Comparison of ENCODE assay signal across 16 cellular contexts in genomic region chr12:4002601-4003000, GRCh38.
DNase-seq lines count a peak whose midpoint lies in the region; ATAC-seq and TF ChIP-seq lines count a peak whose summit lies in the region.
"Had no signal": no experiment of that assay in that cellular context is flagged by ENCODE, and none has a peak within 500 bp of the region (broad histone marks: within the 10 kb centered on the region; RNA-seq: fewer than 3 reads in every experiment).

No MANE protein-coding gene starts in this region.

- no peak overlapping the region for H3K9ac ChIP-seq in mammary epithelial cell (ENCODE audit: insufficient read depth, low read length)
- no peak overlapping the region for H3K9ac ChIP-seq in trophoblast cell (ENCODE audit: low read length)
- H3K9ac ChIP-seq: BLaER1 had no signal

- in situ Hi-C loops in mammary epithelial cell (cut with MboI; ENCODE audit: low sequenced_read_pairs in 2 of 2): no loop called here

- H3K4ac ChIP-seq in trophoblast cell (ENCODE audit: low read depth, low read length): peak overlapping the region; percentile 87

- H2AK5ac ChIP-seq in trophoblast cell (ENCODE audit: low read length): peak overlapping the region; percentile 97

- intact Hi-C loops in mammary epithelial cell (cut with micrococcal nuclease) (no loop called here), breast epithelium (cut with DNase I; ENCODE audit: low total_unique reads) (no loop called here), heart left ventricle (cut with DNase I) (no loop called here)

- H3K79me2 ChIP-seq in mammary epithelial cell (ENCODE audit: insufficient read depth, low read length): no peaks in the 10 kb centered on the region
- H3K79me2 ChIP-seq in trophoblast cell (ENCODE audit: control insufficient read depth, insufficient read depth, low read length, poor library complexity): peaks cover 18% of the 10 kb centered on the region

- H4K8ac ChIP-seq in trophoblast cell (ENCODE audit: low read depth, low read length): peak overlapping the region; percentile 90

- H4K12ac ChIP-seq in trophoblast cell (ENCODE audit: low read depth, low read length): peak overlapping the region; percentile 49

- peaks cover 41% of the 10 kb centered on the region for H3K4me1 ChIP-seq in mammary epithelial cell (ENCODE audit: insufficient read depth, low read length)
- H3K4me1 ChIP-seq in breast epithelium: no peaks in the 10 kb centered on the region
- H3K4me1 ChIP-seq in trophoblast cell (ENCODE audit: control insufficient read depth in 1 of 2, insufficient read depth in 2 of 2, low read length in 2 of 2): peaks cover 30 to 32% of the 10 kb centered on the region in 2 experiments
- no peaks in the 10 kb centered on the region for H3K4me1 ChIP-seq in heart left ventricle
- H3K4me1 ChIP-seq: A549, BLaER1, HAP-1 had no signal

- peak overlapping the region; percentile 95 for H2BK120ac ChIP-seq in trophoblast cell (ENCODE audit: insufficient read depth, low read length, poor library complexity)

- ATAC-seq in heart left ventricle: no peak
- ATAC-seq: A549 had no signal

- no peak overlapping the region for H3K4me3 ChIP-seq in mammary epithelial cell (replicated peaks in 1 of 3; ENCODE audit: insufficient read depth in 1 of 3, low read depth in 2 of 3, low read length in 3 of 3)
- no peak overlapping the region for H3K4me3 ChIP-seq in breast epithelium
- H3K4me3 ChIP-seq in trophoblast cell (ENCODE audit: low read depth, low read length): no peak overlapping the region
- H3K4me3 ChIP-seq in heart left ventricle: no peak overlapping the region
- H3K4me3 ChIP-seq: A549, BLaER1, HAP-1 had no signal

- peak overlapping the region; percentile 93 for H2BK5ac ChIP-seq in trophoblast cell (ENCODE audit: low read depth, low read length, poor library complexity)

- H3K14ac ChIP-seq in trophoblast cell (ENCODE audit: low read length): peak overlapping the region; percentile 93

- no peaks in the 10 kb centered on the region for H4K20me1 ChIP-seq in mammary epithelial cell (ENCODE audit: insufficient read depth, low read length)
- H4K20me1 ChIP-seq: BLaER1 had no signal

- no peaks in the 10 kb centered on the region for H3K27me3 Mint-ChIP-seq in mesothelial cell of epicardium (ENCODE audit: low read depth)
- H3K27me3 Mint-ChIP-seq in activated T-cell treated with anti-CD3 and anti-CD28 coated beads, Interleukin-2, amount 50 U/mL, for 24 hours: no peaks in the 10 kb centered on the region
- H3K27me3 Mint-ChIP-seq: CD4-positive, alpha-beta memory T cell had no signal

- BruUV-seq in mammary epithelial cell (replicated peaks; lab: Mats Ljungman, UMichigan): no TSS peak

- WGBS in mammary epithelial cell (ENCODE audit: low coverage, missing lambda C conversion rate): 0% methylated on average over 1 of the region's 2 CpGs
- WGBS in trophoblast cell (ENCODE audit: extremely low coverage, insufficient coverage, insufficient read length): no CpG with 5 or more reads among the region's 2 CpGs
- WGBS in heart left ventricle, 4 donors: 80 to 90% (median 90%) methylated on average over 2 of the region's 2 CpGs; no CpG with 5 or more reads in 1 of the 4 donors

- no peak overlapping the region for H3K23ac ChIP-seq in trophoblast cell (ENCODE audit: low read length)

- CTCF ChIA-PET in mammary epithelial cell (lab: Charles Lee; ENCODE audit: low non-redundant PET): no interaction called here

- TF ChIP-seq CTCF in mammary epithelial cell (conservative IDR thresholded peaks at IDR 0.05 in 1 of 2, IDR thresholded peaks at IDR 0.05 in 1 of 2; ENCODE audit: extremely low read depth in 1 of 2, insufficient read depth in 1 of 2, low read depth in 1 of 2, low read length in 2 of 2) (no peak), breast epithelium (IDR thresholded peaks at IDR 0.05) (no peak), heart left ventricle (IDR thresholded peaks at IDR 0.05) (no peak), mesothelial cell of epicardium (IDR thresholded peaks at IDR 0.05; ENCODE audit: unreplicated experiment) (no peak)

- peaks cover 41% of the 10 kb centered on the region for H3K4me1 Mint-ChIP-seq in mesothelial cell of epicardium
- peaks cover 16% of the 10 kb centered on the region for H3K4me1 Mint-ChIP-seq in activated T-cell treated with anti-CD3 and anti-CD28 coated beads, Interleukin-2, amount 50 U/mL, for 24 hours (ENCODE audit: low read depth)

- H2BK12ac ChIP-seq in trophoblast cell (ENCODE audit: low read length): peak overlapping the region; percentile 97

- peaks cover 45% of the 10 kb centered on the region for H3K79me1 ChIP-seq in trophoblast cell (ENCODE audit: low read length)

- H3K4me3 Mint-ChIP-seq in mesothelial cell of epicardium: no peak overlapping the region
- no peak overlapping the region for H3K4me3 Mint-ChIP-seq in activated T-cell treated with anti-CD3 and anti-CD28 coated beads, Interleukin-2, amount 50 U/mL, for 24 hours
- H3K4me3 Mint-ChIP-seq: CD14-positive monocyte; CD4-positive, alpha-beta memory T cell had no signal

- H3K27ac ChIP-seq in mammary epithelial cell (ENCODE audit: insufficient read depth, low read depth, low read length) (no peak overlapping the region), breast epithelium (no peak overlapping the region), trophoblast cell (ENCODE audit: low read depth, low read length) (peak overlapping the region; percentile 63), heart left ventricle (no peak overlapping the region)
- H3K27ac ChIP-seq: 22Rv1, A549, BLaER1, HL-60 had no signal

- H3K9me3 Mint-ChIP-seq in mesothelial cell of epicardium: peaks cover 13% of the 10 kb centered on the region
- no peaks in the 10 kb centered on the region for H3K9me3 Mint-ChIP-seq in activated T-cell treated with anti-CD3 and anti-CD28 coated beads, Interleukin-2, amount 50 U/mL, for 24 hours
- H3K9me3 Mint-ChIP-seq: CD4-positive, alpha-beta memory T cell had no signal

- H3K27me3 ChIP-seq in mammary epithelial cell (ENCODE audit: insufficient read depth, low read length) (no peaks in the 10 kb centered on the region), breast epithelium (no peaks in the 10 kb centered on the region), trophoblast cell (ENCODE audit: insufficient read depth, low read length) (no peaks in the 10 kb centered on the region), heart left ventricle (peaks cover 0 to 13% (median 0%) of the 10 kb centered on the region in 9 donors)
- H3K27me3 ChIP-seq: BLaER1 had no signal

- DNase-seq in mammary epithelial cell (peak; percentile 35), breast epithelium (ENCODE audit: low spot score in 2 of 2) (no peak), kidney tubule cell (ENCODE audit: low spot score) (peak; percentile 11), trophoblast cell (peak; percentile 60 to 66), heart left ventricle (no peak), mesothelial cell of epicardium (ENCODE audit: low spot score in 2 of 2, unreplicated experiment in 2 of 2) (no peak)
- no peak for DNase-seq in activated T-cell treated with anti-CD3 and anti-CD28 coated beads, Interleukin-2, amount 50 U/mL, for 24 hours
- DNase-seq: CD4-positive, alpha-beta memory T cell; DMS153; DMS79 treated with DMSO at 0.1 percent for 48 hours had no signal

- no peak overlapping the region for H3K27ac Mint-ChIP-seq in mesothelial cell of epicardium
- no peak overlapping the region for H3K27ac Mint-ChIP-seq in activated T-cell treated with anti-CD3 and anti-CD28 coated beads, Interleukin-2, amount 50 U/mL, for 24 hours

- H4K91ac ChIP-seq in trophoblast cell (ENCODE audit: low read depth, low read length): peak overlapping the region; percentile 99

- dilution Hi-C loops in mammary epithelial cell (cut with HindIII; ENCODE audit: low sequenced_read_pairs): loop anchor here (10.0 kb wide), 1 partner anchor 272 kb away; the partner anchor contains the start of gene CCND2

- H3K36me3 ChIP-seq in mammary epithelial cell (ENCODE audit: insufficient read depth, low read length): no peaks in the 10 kb centered on the region
- no peaks in the 10 kb centered on the region for H3K36me3 ChIP-seq in breast epithelium
- no peaks in the 10 kb centered on the region for H3K36me3 ChIP-seq in trophoblast cell (ENCODE audit: control insufficient read depth in 1 of 2, insufficient read depth in 2 of 2, low read length in 2 of 2)
- H3K36me3 ChIP-seq in heart left ventricle: no peaks in the 10 kb centered on the region
- H3K36me3 ChIP-seq: BLaER1, HAP-1 had no signal

- H3K4me2 ChIP-seq in mammary epithelial cell (ENCODE audit: insufficient read depth, low read depth, low read length): no peak overlapping the region
- no peak overlapping the region for H3K4me2 ChIP-seq in trophoblast cell (ENCODE audit: low read length)
- H3K4me2 ChIP-seq: A549, BLaER1 had no signal

- H2AFZ ChIP-seq in mammary epithelial cell (ENCODE audit: low read depth, low read length): peak overlapping the region; percentile 52
- peak overlapping the region; percentile 69 for H2AFZ ChIP-seq in trophoblast cell (ENCODE audit: insufficient read depth, low read length, poor library complexity)

- peak overlapping the region; percentile 72 for H3K18ac ChIP-seq in trophoblast cell (ENCODE audit: low read length)

- H3K36me3 Mint-ChIP-seq in mesothelial cell of epicardium: no peaks in the 10 kb centered on the region
- H3K36me3 Mint-ChIP-seq in activated T-cell treated with anti-CD3 and anti-CD28 coated beads, Interleukin-2, amount 50 U/mL, for 24 hours (ENCODE audit: low read depth): no peaks in the 10 kb centered on the region
- H3K36me3 Mint-ChIP-seq: CD14-positive monocyte; CD4-positive, alpha-beta memory T cell had no signal

- no peak for TF ChIP-seq POLR2A in breast epithelium (IDR thresholded peaks at IDR 0.05)
- TF ChIP-seq POLR2A in heart left ventricle (IDR thresholded peaks at IDR 0.05): no peak

- H3K9me3 ChIP-seq in mammary epithelial cell (replicated peaks; ENCODE audit: insufficient read depth, low read length): no peaks in the 10 kb centered on the region
- H3K9me3 ChIP-seq in breast epithelium: no peaks in the 10 kb centered on the region
- no peaks in the 10 kb centered on the region for H3K9me3 ChIP-seq in trophoblast cell (ENCODE audit: insufficient read depth, low read depth, low read length)
- no peaks in the 10 kb centered on the region for H3K9me3 ChIP-seq in heart left ventricle
- H3K9me3 ChIP-seq: HAP-1 had no signal

Comparison
In these comparisons a context has a peak if more than half of its experiments do, and no peak if none do; other contexts are left out.
1. DNase-seq: peak in mammary epithelial cell (single experiment), kidney tubule cell (single experiment) and trophoblast cell (2 of 2); none in breast epithelium (0 of 2), heart left ventricle (0 of 5), mesothelial cell of epicardium (0 of 2) and activated T-cell treated with anti-CD3 and anti-CD28 coated beads, Interleukin-2, amount 50 U/mL, for 24 hours (single experiment).